Comparison of ENCODE assay signal across 10 cellular contexts in genomic region chr16:58843675-58844074, GRCh38.
A peak's percentile ranks its signal among the peaks of the same experiment; 100 is the strongest.
DNase-seq lines count a peak whose midpoint lies in the region; ATAC-seq and TF ChIP-seq lines count a peak whose summit lies in the region.
"Had no signal": no experiment of that assay in that cellular context is flagged by ENCODE, and none has a peak within 500 bp of the region (broad histone marks: within the 10 kb centered on the region; RNA-seq: fewer than 3 reads in every experiment).

No MANE protein-coding gene starts in this region.

- 0 out of 2 replicates have a peak, but pooled peaks have one; percentile 20 for TF ChIP-seq CTCF in GM12874 (IDR thresholded peaks at IDR 0.05; ENCODE audit: insufficient read depth, low read depth, low read length)
- peak; percentile 27 to 59 (median 37) for TF ChIP-seq CTCF in nephron (IDR thresholded peaks at IDR 0.05; ENCODE audit: unreplicated experiment in 3 of 3)

- H3K4me1 ChIP-seq in adipocyte (ENCODE audit: control insufficient read depth, insufficient read depth, low read length), result peaks cover 5% of the 10 kb centered on the region

- H3K4me3 Mint-ChIP-seq in nephron, result no peak overlapping the region
- no peak overlapping the region for H3K4me3 Mint-ChIP-seq in natural killer cell treated with Interleukin-12 subunit alpha and Interleukin-12 subunit beta and Interleukin-15 and Interleukin-18, amount 100 ng/mL, for 72 hours

- H3K27me3 ChIP-seq in adipocyte (replicated peaks; ENCODE audit: control insufficient read depth, insufficient read depth, low read length), result no peaks in the 10 kb centered on the region
- H3K27me3 ChIP-seq: MG63 had no signal

- H3K4me3 ChIP-seq in adipocyte (ENCODE audit: low read length), result no peak overlapping the region
- H3K4me3 ChIP-seq: MG63 had no signal

- ATAC-seq in HG03469 (IDR thresholded peaks at IDR 0.05; ENCODE audit: unreplicated experiment) (peak; percentile 52), HG03196 (IDR thresholded peaks at IDR 0.05; ENCODE audit: unreplicated experiment) (no peak)
- no peak for ATAC-seq in natural killer cell treated with Interleukin-12 subunit alpha and Interleukin-12 subunit beta and Interleukin-15 and Interleukin-18, amount 100 ng/mL, for 72 hours

- H3K9me3 Mint-ChIP-seq in nephron, result peaks cover 4% of the 10 kb centered on the region
- H3K9me3 Mint-ChIP-seq in natural killer cell treated with Interleukin-12 subunit alpha and Interleukin-12 subunit beta and Interleukin-15 and Interleukin-18, amount 100 ng/mL, for 72 hours, result no peaks in the 10 kb centered on the region

- no peaks in the 10 kb centered on the region for H3K9me3 ChIP-seq in adipocyte (ENCODE audit: control insufficient read depth, low read length)
- H3K9me3 ChIP-seq: MG63 had no signal

- H3K9ac ChIP-seq in adipocyte (ENCODE audit: low read length), result no peak overlapping the region

- H3K27me3 Mint-ChIP-seq in nephron (ENCODE audit: low read depth), result no peaks in the 10 kb centered on the region
- H3K27me3 Mint-ChIP-seq in natural killer cell treated with Interleukin-12 subunit alpha and Interleukin-12 subunit beta and Interleukin-15 and Interleukin-18, amount 100 ng/mL, for 72 hours, result peaks cover 0 to 3% of the 10 kb centered on the region in 2 donors

- DNase-seq in adipocyte (ENCODE audit: low read depth) (peak; percentile 44), GOT3 (lab: John Stamatoyannopoulos, UW) (no peak)
- no peak for DNase-seq in activated effector memory CD4-positive, alpha-beta T cell treated with Interleukin-2 at 50 U/mL for 16 hours
- DNase-seq in natural killer cell treated with Interleukin-12 subunit alpha and Interleukin-12 subunit beta and Interleukin-15 and Interleukin-18, amount 100 ng/mL, for 72 hours (ENCODE audit: low spot score), result no peak
- DNase-seq: caudate nucleus, MG63 had no signal

- no peaks in the 10 kb centered on the region for H3K36me3 Mint-ChIP-seq in nephron (ENCODE audit: low read depth)
- H3K36me3 Mint-ChIP-seq in natural killer cell treated with Interleukin-12 subunit alpha and Interleukin-12 subunit beta and Interleukin-15 and Interleukin-18, amount 100 ng/mL, for 72 hours, result no peaks in the 10 kb centered on the region

- no peak overlapping the region for H3K27ac Mint-ChIP-seq in nephron
- no peak overlapping the region for H3K27ac Mint-ChIP-seq in natural killer cell treated with Interleukin-12 subunit alpha and Interleukin-12 subunit beta and Interleukin-15 and Interleukin-18, amount 100 ng/mL, for 72 hours

- H3K4me1 Mint-ChIP-seq in nephron, result no peaks in the 10 kb centered on the region
- H3K4me1 Mint-ChIP-seq in natural killer cell treated with Interleukin-12 subunit alpha and Interleukin-12 subunit beta and Interleukin-15 and Interleukin-18, amount 100 ng/mL, for 72 hours (ENCODE audit: low read depth in 2 of 2), result peaks cover 0 to 2% of the 10 kb centered on the region in 2 donors

- no peaks in the 10 kb centered on the region for H3K36me3 ChIP-seq in adipocyte (ENCODE audit: control insufficient read depth, insufficient read depth, low read length, severe bottlenecking)
- H3K36me3 ChIP-seq: MG63 had no signal
